8 cellular contexts compared by ENCODE assay signal in the genomic region with DNA sequence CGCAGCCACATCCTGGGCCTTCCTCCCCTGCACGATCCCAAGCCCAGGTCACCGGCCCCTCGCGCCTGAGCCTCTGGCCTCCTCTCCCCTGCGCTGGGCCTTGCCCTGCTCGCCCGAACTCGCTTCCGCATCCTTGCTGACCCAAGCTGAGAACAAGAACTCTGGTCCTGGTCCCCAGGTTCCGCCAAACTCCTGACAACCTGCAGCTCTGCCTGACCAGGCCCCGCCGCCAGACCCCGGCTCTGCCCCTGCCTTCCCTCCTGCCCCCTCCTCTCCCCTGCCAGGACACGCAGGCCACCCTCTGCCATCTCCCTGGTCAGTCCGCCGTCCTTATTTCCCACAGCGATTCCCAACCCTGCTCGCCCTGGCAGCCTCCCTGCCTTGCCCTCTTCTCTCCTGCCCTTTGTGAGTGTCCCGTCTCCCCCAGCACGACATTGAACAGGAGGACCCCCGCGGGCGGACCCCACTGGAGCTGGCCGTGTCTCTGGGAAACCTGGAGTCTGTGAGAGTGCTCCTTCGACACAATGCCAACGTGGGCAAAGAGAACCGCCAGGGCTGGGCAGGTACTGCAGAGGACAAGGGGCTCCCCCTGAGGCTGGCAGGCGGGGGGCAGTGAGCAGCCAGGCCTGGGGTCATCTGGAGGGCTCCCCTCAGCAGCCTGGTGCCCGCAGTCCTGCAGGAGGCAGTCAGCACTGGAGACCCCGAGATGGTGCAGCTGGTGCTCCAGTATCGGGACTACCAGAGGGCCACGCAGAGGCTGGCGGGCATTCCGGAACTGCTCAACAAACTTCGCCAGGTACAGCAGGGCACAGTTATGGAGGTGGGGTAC. TPM values are rescaled to one million over a fixed set of nuclear protein-coding genes. Genes with fewer than 3 reads are reported as not detected.
DNase-seq lines count a peak whose midpoint lies in the region; ATAC-seq and TF ChIP-seq lines count a peak whose summit lies in the region.

No MANE protein-coding gene starts in this region.

- H3K27ac ChIP-seq in cardiac muscle cell (peak overlapping the region; percentile 58), rectal smooth muscle tissue (ENCODE audit: low read depth, low read length) (peak overlapping the region; percentile 69)

- H3K36me3 ChIP-seq in cardiac muscle cell = peaks cover 6% of the 10 kb centered on the region
- H3K36me3 ChIP-seq in rectal smooth muscle tissue (ENCODE audit: control insufficient read depth, insufficient read depth, low read length) = peaks cover 16% of the 10 kb centered on the region

- TF ChIP-seq CTCF in WI38 (IDR thresholded peaks at IDR 0.05; ENCODE audit: low read depth, low read length) (no peak), cardiac muscle cell (IDR thresholded peaks at IDR 0.05; ENCODE audit: low read depth, low read length) (no peak)

- no peaks in the 10 kb centered on the region for H3K27me3 ChIP-seq in cardiac muscle cell
- no peaks in the 10 kb centered on the region for H3K27me3 ChIP-seq in rectal smooth muscle tissue (ENCODE audit: control insufficient read depth, insufficient read depth, low read length)

- no peaks in the 10 kb centered on the region for H3K9me3 ChIP-seq in cardiac muscle cell (ENCODE audit: low read depth)

- peak overlapping the region; percentile 29 for H3K9ac ChIP-seq in rectal smooth muscle tissue (ENCODE audit: low read length)

- DNase-seq in NCI-H748 (lab: John Stamatoyannopoulos, UW; ENCODE audit: unreplicated experiment) (peak; percentile 53), NCI-H748 treated with DMSO at 0.1 percent for 48 hours (lab: John Stamatoyannopoulos, UW) (no peak), cardiac muscle cell (ENCODE audit: low read depth in 1 of 2, low spot score in 1 of 2) (peak in 1 of 2 donors; percentile 26)

- no peak for ATAC-seq in HG03442 (IDR thresholded peaks at IDR 0.05; ENCODE audit: unreplicated experiment)
- no peak for ATAC-seq in GM18858 (IDR thresholded peaks at IDR 0.05; ENCODE audit: unreplicated experiment)
- ATAC-seq in GM21390 (IDR thresholded peaks at IDR 0.05; ENCODE audit: unreplicated experiment) = no peak

- H3K4me3 ChIP-seq in WI38 (ENCODE audit: low read depth, low read length) (peak overlapping the region; percentile 74), cardiac muscle cell (peak overlapping the region; percentile 56), rectal smooth muscle tissue (ENCODE audit: low read length) (peak overlapping the region; percentile 44)

- H3K4me1 ChIP-seq in cardiac muscle cell (ENCODE audit: low read depth) = peaks cover 15% of the 10 kb centered on the region
- peaks cover 18% of the 10 kb centered on the region for H3K4me1 ChIP-seq in rectal smooth muscle tissue (ENCODE audit: control insufficient read depth, insufficient read depth, low read length)

RNA-seq across cellular contexts. Expression of gene ANKRD13D, which starts 0.8 kb away (rescaled TPM):
- total RNA-seq in cardiac muscle cell = 50.7 and 53.5 TPM in 2 replicates
- 39.4 and 47.6 TPM in 2 replicates for polyA plus RNA-seq in cardiac muscle cell

RNA-seq across cellular contexts. Expression of gene SSH3, which starts 13.5 kb away (rescaled TPM):
- 18.7 and 39.9 TPM in 2 replicates for total RNA-seq in cardiac muscle cell
- polyA plus RNA-seq in cardiac muscle cell = 26.7 and 28.0 TPM in 2 replicates

RNA-seq across cellular contexts. Expression of gene GRK2, which starts 23.6 kb away (rescaled TPM):
- 49.1 and 72.1 TPM in 2 replicates for total RNA-seq in cardiac muscle cell
- 62.9 and 85.1 TPM in 2 replicates for polyA plus RNA-seq in cardiac muscle cell
